ENCODE assay signal across 24 cellular contexts in genomic region chr19:50152578-50152977, GRCh38. TPM values are rescaled to one million over a fixed set of nuclear protein-coding genes. Genes with fewer than 3 reads are reported as not detected.
DNase-seq lines count a peak whose midpoint lies in the region; ATAC-seq, FAIRE-seq and TF ChIP-seq lines count a peak whose summit lies in the region.
"Had no signal": no experiment of that assay in that cellular context is flagged by ENCODE, and none has a peak within 500 bp of the region (broad histone marks: within the 10 kb centered on the region; RNA-seq: fewer than 3 reads in every experiment).

No MANE protein-coding gene starts in this region.

- H4K20me1 ChIP-seq in HepG2 (ENCODE audit: insufficient read depth, low read length) (no peaks in the 10 kb centered on the region), Karpas-422 (ENCODE audit: insufficient read depth, low read depth, low read length) (no peaks in the 10 kb centered on the region)
- H4K20me1 ChIP-seq: BLaER1 treated with 17β-estradiol and CSF1 and Interleukin-3, amounts not matched to agents 10 nM and 100 nM had no signal

- H3K79me2 ChIP-seq in HepG2 (ENCODE audit: insufficient read depth, low read length) (no peaks in the 10 kb centered on the region), Karpas-422 (ENCODE audit: low read length) (no peaks in the 10 kb centered on the region)

- POLR2A ChIA-PET in HepG2 (lab: Yijun Ruan, JAX), result no interaction called here

- no peak for TF ChIP-seq EP300 in HepG2 (IDR thresholded peaks at IDR 0.05; ENCODE audit: low read depth in 2 of 2, low read length in 2 of 2)
- no peak for TF ChIP-seq EP300 in HepG2 (CRISPR knock-in tag; IDR thresholded peaks at IDR 0.05; ENCODE audit: borderline replicate concordance)

- no peak for TF ChIP-seq POLR2A in HepG2 (IDR thresholded peaks at IDR 0.05; ENCODE audit: insufficient read depth in 1 of 2, low read depth in 2 of 2, low read length in 2 of 2)
- TF ChIP-seq POLR2A in right lobe of liver (IDR thresholded peaks at IDR 0.05), result no peak
- no peak for TF ChIP-seq POLR2A in H54 (IDR thresholded peaks at IDR 0.05; ENCODE audit: low read depth, low read length)

- H3K9me2 ChIP-seq in Karpas-422 (replicated peaks; ENCODE audit: insufficient read depth, low read length), result no peaks in the 10 kb centered on the region

- H3K9me3 ChIP-seq in HepG2 (ENCODE audit: low read length) (no peaks in the 10 kb centered on the region), right lobe of liver (no peaks in the 10 kb centered on the region), Karpas-422 (ENCODE audit: low read length) (peaks cover 12% of the 10 kb centered on the region; the same call in 1 of the 2 replicates), left lung (no peaks in the 10 kb centered on the region)

- no peaks in the 10 kb centered on the region for H3K36me3 ChIP-seq in HepG2 (replicated peaks in 1 of 2; ENCODE audit: control insufficient read depth in 1 of 2, insufficient read depth in 2 of 2, low read length in 2 of 2)
- H3K36me3 ChIP-seq in right lobe of liver, result no peaks in the 10 kb centered on the region
- no peaks in the 10 kb centered on the region for H3K36me3 ChIP-seq in Karpas-422 (ENCODE audit: insufficient read depth, low read length)
- no peaks in the 10 kb centered on the region for H3K36me3 ChIP-seq in left lung
- H3K36me3 ChIP-seq: BE2C; BLaER1 treated with 17β-estradiol and CSF1 and Interleukin-3, amounts not matched to agents 10 nM and 100 nM had no signal

- in situ Hi-C loops in HepG2 (cut with HindIII; ENCODE audit: extremely low pct_ligation_motif_present, low pct_unique_long_range_greater_than_20kb), result no loop called here

- FAIRE-seq in HepG2 (lab: Jason Lieb, UNC) (no peak), H54 (lab: Jason Lieb, UNC) (no peak)
- FAIRE-seq: A204.1, D721Med, G401.6, GM12892 had no signal

- CTCF ChIA-PET in HepG2 (lab: Yijun Ruan, JAX; ENCODE audit: low intra/inter-chr PET ratio, low total read pairs), result no interaction called here

- ATAC-seq in HepG2 (no peak), right lobe of liver (no peak), left lung (no peak), HG03354 (IDR thresholded peaks at IDR 0.05; ENCODE audit: poor library complexity, severe bottlenecking, unreplicated experiment) (no peak)

- peaks cover 0 to 8% of the 10 kb centered on the region in 2 experiments; a peak in 2 of 5 replicates for H3K27me3 ChIP-seq in HepG2 (ENCODE audit: control insufficient read depth in 1 of 2, insufficient read depth in 2 of 2, low read length in 2 of 2)
- H3K27me3 ChIP-seq in right lobe of liver, result no peaks in the 10 kb centered on the region
- H3K27me3 ChIP-seq in Karpas-422 (ENCODE audit: low read length), result 0 out of 2 replicates have a peak, but pooled peaks cover 3% of the 10 kb centered on the region
- peaks cover 0 to 25% of the 10 kb centered on the region in 2 donors for H3K27me3 ChIP-seq in left lung
- H3K27me3 ChIP-seq: BE2C; BLaER1 treated with 17β-estradiol and CSF1 and Interleukin-3, amounts not matched to agents 10 nM and 100 nM had no signal

- H3K4me3 ChIP-seq in HepG2 (replicated peaks in 1 of 3; ENCODE audit: insufficient read depth in 1 of 3, low read depth in 2 of 3, low read length in 3 of 3), result no peak overlapping the region
- no peak overlapping the region for H3K4me3 ChIP-seq in right lobe of liver
- H3K4me3 ChIP-seq in Karpas-422 (ENCODE audit: low read length), result no peak overlapping the region
- H3K4me3 ChIP-seq in left lung, result no peak overlapping the region
- H3K4me3 ChIP-seq: BLaER1 treated with 17β-estradiol and CSF1 and Interleukin-3, amounts not matched to agents 10 nM and 100 nM had no signal

- H3K4me1 ChIP-seq in HepG2 (ENCODE audit: insufficient read depth, low read length) (no peaks in the 10 kb centered on the region), right lobe of liver (no peaks in the 10 kb centered on the region), Karpas-422 (ENCODE audit: low read length) (no peaks in the 10 kb centered on the region), left lung (peaks cover 0 to under 1% of the 10 kb centered on the region in 2 donors)
- H3K4me1 ChIP-seq: BE2C had no signal

- TF ChIP-seq RAD21 in HepG2 (CRISPR knock-in tag; IDR thresholded peaks at IDR 0.05), result no peak

- WGBS in HepG2 (ENCODE audit: low lambda C conversion rate), result 4% methylated on average over 4 of the region's 4 CpGs
- WGBS in right lobe of liver (ENCODE audit: insufficient coverage, low coverage, low lambda C conversion rate, missing lambda C conversion rate), result 55% methylated on average over 4 of the region's 4 CpGs

- no peak overlapping the region for H3K27ac ChIP-seq in HepG2 (ENCODE audit: extremely low read length, insufficient read depth, low read length)
- no peak overlapping the region for H3K27ac ChIP-seq in right lobe of liver
- H3K27ac ChIP-seq in Karpas-422 (ENCODE audit: low read length), result no peak overlapping the region
- no peak overlapping the region for H3K27ac ChIP-seq in left lung
- H3K27ac ChIP-seq: BLaER1 treated with 17β-estradiol and CSF1 and Interleukin-3, amounts not matched to agents 10 nM and 100 nM had no signal

- no TSS peak for BruUV-seq in HepG2 (replicated peaks; lab: Mats Ljungman, UMichigan)

- H3K4me2 ChIP-seq in HepG2 (ENCODE audit: low read depth, low read length) (no peak overlapping the region), Karpas-422 (ENCODE audit: low read depth, low read length, poor library complexity, severe bottlenecking) (no peak overlapping the region)

- intact Hi-C loops in HepG2 (cut with micrococcal nuclease; ENCODE audit: unreplicated experiment), result no loop called here
- intact Hi-C loops in right lobe of liver (cut with DNase I), result no loop called here
- intact Hi-C loops in left lung (cut with DNase I), result no loop called here

- H2AFZ ChIP-seq in HepG2 (ENCODE audit: low read length) (no peak overlapping the region), Karpas-422 (ENCODE audit: low read length) (no peak overlapping the region)

- DNase-seq in HepG2 (ENCODE audit: low spot score) (no peak), right lobe of liver (no peak), H54 (ENCODE audit: insufficient read length, low spot score) (peak; percentile 48), Karpas-422 (peak; percentile 49), pons (ENCODE audit: low spot score) (peak; percentile 5), left lung (no peak), NAMALWA (ENCODE audit: low spot score) (no peak)
- DNase-seq: ACHN; AML-193; BE2C; CD4-positive, alpha-beta T cell; CD8-positive, alpha-beta memory T cell; DMS153; DND-41; GOT3; H7; HCEC 1CT had no signal

- H3K9ac ChIP-seq in HepG2 (ENCODE audit: insufficient read depth, low read depth, low read length), result no peak overlapping the region
- H3K9ac ChIP-seq in Karpas-422 (ENCODE audit: low read length), result no peak overlapping the region
- H3K9ac ChIP-seq: BLaER1 treated with 17β-estradiol and CSF1 and Interleukin-3, amounts not matched to agents 10 nM and 100 nM had no signal

- TF ChIP-seq CTCF in HepG2 (CRISPR knock-in tag; IDR thresholded peaks at IDR 0.05), result no peak
- no peak for TF ChIP-seq CTCF in right lobe of liver (IDR thresholded peaks at IDR 0.05)
- no peak for TF ChIP-seq CTCF in left lung (IDR thresholded peaks at IDR 0.05)

RNA-seq across cellular contexts. Expression of gene IZUMO2, which starts 10.5 kb away (rescaled TPM):
- total RNA-seq in HepG2 (2016; rRNA removed; fragmentation: Illumina TruSeq; extraction: Trizol) (not detected in 2 replicates), right lobe of liver (not detected), left lung (not detected)
- total RNA-seq in HepG2 (2016; cell fraction: cytosol; rRNA removed; fragmentation: Illumina TruSeq; extraction: Trizol; ENCODE audit: low read depth), result not detected in 2 replicates
- total RNA-seq in HepG2 (2016; cell fraction: insoluble cytoplasmic fraction; rRNA removed; fragmentation: Illumina TruSeq; extraction: Trizol), result not detected in 2 replicates
- not detected in 2 replicates for total RNA-seq in HepG2 (2016; cell fraction: membrane; rRNA removed; fragmentation: Illumina TruSeq; extraction: Trizol)
- not detected in 2 replicates for total RNA-seq in HepG2 (2016; cell fraction: nucleus; rRNA removed; fragmentation: Illumina TruSeq; extraction: Trizol)
- polyA plus RNA-seq in HepG2 (2011; rRNA removed), result not detected in 2 replicates
- not detected in 2 replicates for polyA plus RNA-seq in HepG2 (2011; cell fraction: cytosol; rRNA removed)
- not detected in 2 replicates for polyA plus RNA-seq in HepG2 (2011; cell fraction: nucleus; rRNA removed)
- not detected in 2 replicates for polyA plus RNA-seq in HepG2 (2012)
- polyA plus RNA-seq in HepG2 (2016; cell fraction: cytosol; fragmentation: Illumina TruSeq; extraction: Trizol; ENCODE audit: low read depth), result not detected in 2 replicates
- not detected in 2 replicates for polyA plus RNA-seq in HepG2 (2016; cell fraction: insoluble cytoplasmic fraction; fragmentation: Illumina TruSeq; extraction: Trizol; ENCODE audit: low read depth)
- not detected in 2 replicates for polyA plus RNA-seq in HepG2 (2016; cell fraction: membrane; fragmentation: Illumina TruSeq; extraction: Trizol; ENCODE audit: low read depth)
- polyA plus RNA-seq in HepG2 (2016; cell fraction: nucleus; fragmentation: Illumina TruSeq; extraction: Trizol; ENCODE audit: insufficient read depth, low read depth), result not detected in 2 replicates
- polyA minus RNA-seq in HepG2 (2011; rRNA and poly(A)+ RNA removed; ENCODE audit: low replicate concordance), result not detected in 2 replicates
- polyA minus RNA-seq in HepG2 (2011; cell fraction: cytosol; rRNA and poly(A)+ RNA removed), result not detected in 2 replicates
- polyA minus RNA-seq in HepG2 (2011; cell fraction: nucleus; rRNA and poly(A)+ RNA removed), result not detected in 2 replicates
- not detected in 2 replicates for total RNA-seq in Karpas-422 (2014; rRNA removed; shearing (Covaris generic); ENCODE audit: low replicate concordance)
- total RNA-seq: CD4-positive, alpha-beta T cell; CD8-positive, alpha-beta memory T cell; H7 had no signal
- polyA plus RNA-seq: CD14-positive monocyte; CD8-positive, alpha-beta memory T cell had no signal

RNA-seq across cellular contexts. Expression of gene MYH14, which starts 50.8 kb away (rescaled TPM):
- total RNA-seq in HepG2 (2016; rRNA removed; fragmentation: Illumina TruSeq; extraction: Trizol) (5.5 and 6.4 TPM in 2 replicates), right lobe of liver (10 to 100 TPM; 49.1 to 89.0 (median 65.8) TPM), left lung (100 to 1,000 TPM; 101 to 195 TPM)
- total RNA-seq in HepG2 (2016; cell fraction: cytosol; rRNA removed; fragmentation: Illumina TruSeq; extraction: Trizol; ENCODE audit: low read depth), result 0.53 and 0.61 TPM in 2 replicates
- 4.9 and 6.5 TPM in 2 replicates for total RNA-seq in HepG2 (2016; cell fraction: insoluble cytoplasmic fraction; rRNA removed; fragmentation: Illumina TruSeq; extraction: Trizol)
- total RNA-seq in HepG2 (2016; cell fraction: membrane; rRNA removed; fragmentation: Illumina TruSeq; extraction: Trizol), result 2.1 and 2.4 TPM in 2 replicates
- 4.0 and 5.6 TPM in 2 replicates for total RNA-seq in HepG2 (2016; cell fraction: nucleus; rRNA removed; fragmentation: Illumina TruSeq; extraction: Trizol)
- polyA plus RNA-seq in HepG2 (2011; rRNA removed), result 5.8 and 8.0 TPM in 2 replicates
- 5.0 and 5.4 TPM in 2 replicates for polyA plus RNA-seq in HepG2 (2011; cell fraction: cytosol; rRNA removed)
- 15.1 and 15.8 TPM in 2 replicates for polyA plus RNA-seq in HepG2 (2011; cell fraction: nucleus; rRNA removed)
- polyA plus RNA-seq in HepG2 (2012), result 5.1 and 8.9 TPM in 2 replicates
- 0.88 and 1.1 TPM in 2 replicates for polyA plus RNA-seq in HepG2 (2016; cell fraction: cytosol; fragmentation: Illumina TruSeq; extraction: Trizol; ENCODE audit: low read depth)
- polyA plus RNA-seq in HepG2 (2016; cell fraction: insoluble cytoplasmic fraction; fragmentation: Illumina TruSeq; extraction: Trizol; ENCODE audit: low read depth), result 6.6 and 11.4 TPM in 2 replicates
- polyA plus RNA-seq in HepG2 (2016; cell fraction: membrane; fragmentation: Illumina TruSeq; extraction: Trizol; ENCODE audit: low read depth), result 1.4 and 1.7 TPM in 2 replicates
- polyA plus RNA-seq in HepG2 (2016; cell fraction: nucleus; fragmentation: Illumina TruSeq; extraction: Trizol; ENCODE audit: insufficient read depth, low read depth), result 14.3 and 14.6 TPM in 2 replicates
- 22.4 TPM in 1 of 2 replicates, not detected in the other for polyA minus RNA-seq in HepG2 (2011; rRNA and poly(A)+ RNA removed; ENCODE audit: low replicate concordance)
- polyA minus RNA-seq in HepG2 (2011; cell fraction: cytosol; rRNA and poly(A)+ RNA removed), result 11.9 and 12.9 TPM in 2 replicates
- 9.0 TPM in 2 replicates for polyA minus RNA-seq in HepG2 (2011; cell fraction: nucleus; rRNA and poly(A)+ RNA removed)
- not detected in 2 replicates for total RNA-seq in Karpas-422 (2014; rRNA removed; shearing (Covaris generic); ENCODE audit: low replicate concordance)
- total RNA-seq: CD4-positive, alpha-beta T cell; CD8-positive, alpha-beta memory T cell had no signal
- polyA plus RNA-seq: CD14-positive monocyte; CD8-positive, alpha-beta memory T cell had no signal

Comparison
In these comparisons a context has a peak if more than half of its experiments do, and no peak if none do; other contexts are left out.
1. RNA of gene MYH14, which starts 50.8 kb away (total RNA-seq): 101 to 195 TPM in left lung and 49.1 to 89.0 TPM in right lobe of liver; 0.53 to 6.5 TPM in HepG2 and not detected in Karpas-422; every median in the first group is over 4 times any median in the second.
2. DNase-seq: peak in H54 (single experiment), Karpas-422 (single experiment) and pons (single experiment); none in HepG2 (single experiment), right lobe of liver (0 of 3), left lung (0 of 2) and NAMALWA (single experiment).